28 cellular contexts compared by ENCODE assay signal in genomic region chr18:41499345-41499744, GRCh38.
"Had no signal": no experiment of that assay in that cellular context is flagged by ENCODE, and none has a peak within 500 bp of the region (broad histone marks: within the 10 kb centered on the region; RNA-seq: fewer than 3 reads in every experiment).

No MANE protein-coding gene starts in this region.

- H3K27ac ChIP-seq: heart right ventricle, hepatocyte, left lung, lower lobe of right lung, pancreas, prostate gland, sigmoid colon, spleen, suprapubic skin, thoracic aorta, tibial artery, upper lobe of right lung had no signal

- H3K4me1 ChIP-seq: heart right ventricle, left lung, lower lobe of right lung, pancreas, prostate gland, sigmoid colon, spleen, suprapubic skin, tibial artery, upper lobe of right lung had no signal

- H2AFZ ChIP-seq: hepatocyte had no signal

- H3K36me3 Mint-ChIP-seq: naive thymus-derived CD8-positive, alpha-beta T cell; stimulated activated effector memory CD8-positive, alpha-beta T cell treated with anti-CD3 and anti-CD28 coated beads, Interleukin-12 subunit alpha, Interleukin-12 subunit beta, amount 100 ng/mL, for 72 hours had no signal

- H3K27me3 ChIP-seq: heart right ventricle, hepatocyte, left lung, pancreas, sigmoid colon, spleen, suprapubic skin, tibial artery, upper lobe of right lung had no signal

- H3K4me3 ChIP-seq: heart right ventricle, hepatocyte, left lung, lower lobe of right lung, pancreas, prostate gland, sigmoid colon, spleen, suprapubic skin, thoracic aorta, tibial artery, upper lobe of right lung had no signal

- H3K4me2 ChIP-seq: hepatocyte had no signal

- H3K27me3 Mint-ChIP-seq: naive thymus-derived CD8-positive, alpha-beta T cell; stimulated activated naive CD8-positive, alpha-beta T cell treated with anti-CD3 and anti-CD28 coated beads, Interleukin-15, Interleukin-2, amounts not matched to agents 100 ng/mL and 50 ng/mL, for 24 hours had no signal

- ATAC-seq: heart right ventricle; left colon; left lung; lower lobe of right lung; naive thymus-derived CD8-positive, alpha-beta T cell; pancreas; right cardiac atrium; stimulated activated effector memory CD8-positive, alpha-beta T cell treated with anti-CD3 and anti-CD28 coated beads, Interleukin-12 subunit alpha, Interleukin-12 subunit beta, amount 100 ng/mL, for 72 hours; upper lobe of right lung had no signal

- H3K9me3 Mint-ChIP-seq: nephron had no signal

- H3K4me3 Mint-ChIP-seq: naive thymus-derived CD8-positive, alpha-beta T cell; nephron; stimulated activated effector memory CD8-positive, alpha-beta T cell treated with anti-CD3 and anti-CD28 coated beads, Interleukin-12 subunit alpha, Interleukin-12 subunit beta, amount 100 ng/mL, for 72 hours; stimulated activated naive CD8-positive, alpha-beta T cell treated with anti-CD3 and anti-CD28 coated beads, Interleukin-15, Interleukin-2, amounts not matched to agents 100 ng/mL and 50 ng/mL, for 24 hours had no signal

- H3K9me3 ChIP-seq: heart right ventricle, left lung, lower lobe of right lung, pancreas, prostate gland, sigmoid colon, spleen, suprapubic skin, thoracic aorta, tibial artery, upper lobe of right lung had no signal

- H3K36me3 ChIP-seq: heart right ventricle, left lung, lower lobe of right lung, pancreas, prostate gland, sigmoid colon, spleen, suprapubic skin, thoracic aorta, tibial artery, upper lobe of right lung had no signal

- H3K27ac Mint-ChIP-seq: naive thymus-derived CD8-positive, alpha-beta T cell; nephron; stimulated activated effector memory CD8-positive, alpha-beta T cell treated with anti-CD3 and anti-CD28 coated beads, Interleukin-12 subunit alpha, Interleukin-12 subunit beta, amount 100 ng/mL, for 72 hours; stimulated activated naive CD8-positive, alpha-beta T cell treated with anti-CD3 and anti-CD28 coated beads, Interleukin-15, Interleukin-2, amounts not matched to agents 100 ng/mL and 50 ng/mL, for 24 hours had no signal

- DNase-seq: heart right ventricle; kidney; left colon; left lung; lower lobe of right lung; mammary epithelial cell; mesenchymal stem cell; naive thymus-derived CD8-positive, alpha-beta T cell; nucleus accumbens; pancreas; posterior cingulate gyrus; retina; right cardiac atrium; sigmoid colon; small intestine; spleen; stimulated activated CD4-positive, alpha-beta T cell treated with anti-CD3 and anti-CD28 coated beads, Interleukin-4, amount 100 ng/mL, for 24 hours; stimulated activated naive CD4-positive, alpha-beta T cell; tibial artery; trophoblast cell; upper lobe of right lung had no signal

- H3K4me1 Mint-ChIP-seq: naive thymus-derived CD8-positive, alpha-beta T cell; nephron; stimulated activated effector memory CD8-positive, alpha-beta T cell treated with anti-CD3 and anti-CD28 coated beads, Interleukin-12 subunit alpha, Interleukin-12 subunit beta, amount 100 ng/mL, for 72 hours had no signal
